ENCODE assay signal across 8 cellular contexts in genomic region chrX:65667503-65668355, GRCh38. TPM values are rescaled to one million over a fixed set of nuclear protein-coding genes. Genes with fewer than 3 reads are reported as not detected.
A peak's percentile ranks its signal among the peaks of the same experiment; 100 is the strongest.
DNase-seq lines count a peak whose midpoint lies in the region; ATAC-seq and TF ChIP-seq lines count a peak whose summit lies in the region.

Gene MSN (plus strand): TSS chrX:65667654. CDS start chrX:65667842, 188 bp downstream.

- peaks cover 52% of the 10 kb centered on the region for H3K79me2 ChIP-seq in SK-N-SH (ENCODE audit: insufficient read depth)

- peak within 1 kb of the TSS; percentile 58 to 71 for H3K4me3 ChIP-seq in SK-N-SH (ENCODE audit: low read depth in 2 of 2, low read length in 1 of 2)
- peak within 1 kb of the TSS; percentile 49 to 54 for H3K4me3 ChIP-seq in prostate gland
- peak within 1 kb of the TSS; percentile 53 for H3K4me3 ChIP-seq in urinary bladder (ENCODE audit: low read depth, low read length)

- peak within 1 kb of the TSS; percentile 71 for H3K4me2 ChIP-seq in SK-N-SH

- H3K4me1 ChIP-seq in SK-N-SH (ENCODE audit: control insufficient read depth in 1 of 2, insufficient read depth in 2 of 2, low read depth in 1 of 2, low read length in 1 of 2) (peaks cover 0 to 7% of the 10 kb centered on the region in 2 experiments; a peak in 2 of 4 replicates), prostate gland (replicated peaks) (no peaks in the 10 kb centered on the region), urinary bladder (ENCODE audit: insufficient read depth) (peaks cover 2% of the 10 kb centered on the region)

- H3K27ac ChIP-seq in SK-N-SH (ENCODE audit: low read depth in 2 of 2, low read length in 1 of 2) (peak within 1 kb of the TSS; percentile 58 to 87), prostate gland (peak within 1 kb of the TSS; percentile 75 to 79), urinary bladder (ENCODE audit: low read depth) (peak within 1 kb of the TSS; percentile 80)

- 8% methylated on average over 19 of the region's 56 CpGs for WGBS in SK-N-SH (ENCODE audit: low lambda C conversion rate)
- WGBS in prostate gland, result 13% methylated on average over 10 of the region's 56 CpGs
- WGBS in urinary bladder, result 1% methylated on average over 51 of the region's 56 CpGs

- H3K27me3 Mint-ChIP-seq in activated naive CD4-positive, alpha-beta T cell treated with anti-CD3 and anti-CD28 coated beads, Interleukin-2, amount 50 U/mL, for 24 hours, result no peaks in the 10 kb centered on the region

- H3K36me3 Mint-ChIP-seq in activated naive CD4-positive, alpha-beta T cell treated with anti-CD3 and anti-CD28 coated beads, Interleukin-2, amount 50 U/mL, for 24 hours, result peaks cover 15% of the 10 kb centered on the region

- peak; percentile 90 for ATAC-seq in HG03432 (IDR thresholded peaks at IDR 0.05; ENCODE audit: unreplicated experiment)
- peak; percentile 94 for ATAC-seq in Right ventricle myocardium superior (ENCODE audit: poor library complexity)

- no peak within 1 kb of the TSS for H2AFZ ChIP-seq in SK-N-SH (ENCODE audit: low read depth)

- intact Hi-C loops in Right ventricle myocardium superior (cut with DNase I) (loop anchor here (5.0 kb wide), 1 partner anchor 40 kb away; no protein-coding TSS in a partner anchor), prostate gland (cut with DNase I) (loop anchor here (10.0 kb wide), 1 partner anchor 57 kb away; no protein-coding TSS in a partner anchor)

- DNase-seq in AG09319 (ENCODE audit: extremely low read depth, low read depth) (no peak), SK-N-SH (peak; percentile 15), Right ventricle myocardium superior (peak; percentile 89), prostate gland (ENCODE audit: low spot score) (peak; percentile 39)

- H4K20me1 ChIP-seq in SK-N-SH (ENCODE audit: insufficient read depth), result peaks cover 15% of the 10 kb centered on the region

- POLR2A ChIA-PET in SK-N-SH (lab: Yijun Ruan, JAX), result no interaction called here

- H3K36me3 ChIP-seq in SK-N-SH (replicated peaks in 1 of 2; ENCODE audit: control insufficient read depth in 1 of 2, insufficient read depth in 2 of 2, low read length in 1 of 2) (no peaks in the 10 kb centered on the region), prostate gland (no peaks in the 10 kb centered on the region), urinary bladder (ENCODE audit: insufficient read depth) (no peaks in the 10 kb centered on the region)

- TF ChIP-seq POLR2A in GM19193 (IDR thresholded peaks at IDR 0.05; ENCODE audit: extremely low read depth, insufficient read depth, insufficient read length) (peak; percentile 75), prostate gland (IDR thresholded peaks at IDR 0.05) (peak; percentile 57)

- CTCF ChIA-PET in SK-N-SH (lab: Yijun Ruan, JAX), result no interaction called here

- H3K9ac ChIP-seq in SK-N-SH, result peak within 1 kb of the TSS; percentile 91

- H3F3A ChIP-seq in SK-N-SH (replicated peaks; ENCODE audit: insufficient read depth), result peaks cover 4% of the 10 kb centered on the region

- no peaks in the 10 kb centered on the region for H3K9me3 ChIP-seq in SK-N-SH
- H3K9me3 ChIP-seq in prostate gland, result no peaks in the 10 kb centered on the region

- no peak for TF ChIP-seq RAD21 in SK-N-SH (IDR thresholded peaks at IDR 0.05; ENCODE audit: low read length)

- TF ChIP-seq CTCF in AG09319 (IDR thresholded peaks at IDR 0.05; ENCODE audit: low read depth, low read length) (peak; percentile 18), SK-N-SH (IDR thresholded peaks at IDR 0.05) (peak; percentile 37), prostate gland (IDR thresholded peaks at IDR 0.05) (no peak)

- no peaks in the 10 kb centered on the region for H3K27me3 ChIP-seq in SK-N-SH (ENCODE audit: insufficient read depth)
- H3K27me3 ChIP-seq in prostate gland (replicated peaks; ENCODE audit: insufficient read depth), result no peaks in the 10 kb centered on the region

- H3K9me3 Mint-ChIP-seq in activated naive CD4-positive, alpha-beta T cell treated with anti-CD3 and anti-CD28 coated beads, Interleukin-2, amount 50 U/mL, for 24 hours, result no peaks in the 10 kb centered on the region

- peak within 1 kb of the TSS; percentile 96 for H3K4me3 Mint-ChIP-seq in activated naive CD4-positive, alpha-beta T cell treated with anti-CD3 and anti-CD28 coated beads, Interleukin-2, amount 50 U/mL, for 24 hours

- peak within 1 kb of the TSS; percentile 99 for H3K27ac Mint-ChIP-seq in activated naive CD4-positive, alpha-beta T cell treated with anti-CD3 and anti-CD28 coated beads, Interleukin-2, amount 50 U/mL, for 24 hours

- peaks cover 26% of the 10 kb centered on the region for H3K4me1 Mint-ChIP-seq in activated naive CD4-positive, alpha-beta T cell treated with anti-CD3 and anti-CD28 coated beads, Interleukin-2, amount 50 U/mL, for 24 hours

- no peak for TF ChIP-seq EP300 in SK-N-SH (IDR thresholded peaks at IDR 0.05; ENCODE audit: borderline replicate concordance in 1 of 2, low read depth in 1 of 2, low read length in 1 of 2)

- no peaks in the 10 kb centered on the region for H3K9me2 ChIP-seq in SK-N-SH

TF ChIP-seq in SK-N-SH, 30 proteins besides CTCF, POLR2A, EP300 and RAD21:
- TF ChIP-seq FOSL2 (IDR thresholded peaks at IDR 0.05; ENCODE audit: borderline replicate concordance, low read depth), result no peak
- TF ChIP-seq POLR2AphosphoS5 (IDR thresholded peaks at IDR 0.05; ENCODE audit: low read depth, low read length), result peak; percentile 55; the same call in 1 of the 2 replicates

RNA-seq across cellular contexts. Expression of gene MSN, which starts in this region (rescaled TPM):
- polyA plus RNA-seq in SK-N-SH (2012; rRNA removed) (189 and 226 TPM in 2 replicates), urinary bladder (184 TPM)
- polyA plus RNA-seq in SK-N-SH (2012; cell fraction: cytosol; rRNA removed), result 139 and 159 TPM in 2 replicates
- 133 and 207 TPM in 2 replicates for polyA plus RNA-seq in SK-N-SH (2012; cell fraction: nucleus; rRNA removed)
- total RNA-seq in Right ventricle myocardium superior (97.6 TPM), prostate gland (100 to 1,000 TPM in 1 of 2 donors, 10 to 100 TPM in 1; 53.6 to 116 TPM), urinary bladder (76.3 TPM)

Comparison
In these comparisons a context has a peak if more than half of its experiments do, and no peak if none do; other contexts are left out.
1. CTCF ChIP-seq: peak in AG09319 (single experiment) and SK-N-SH (single experiment); none in prostate gland (0 of 4).
2. Peak in every context shown above with its lines, with median percentiles within 50 percentile points of each other: H3K27ac ChIP-seq and H3K4me3 ChIP-seq.